In genomic region chr19:1811472-1811894, GRCh38 we compare ENCODE assay signal across 8 cellular contexts. TPM values are rescaled to one million over a fixed set of nuclear protein-coding genes. Genes with fewer than 3 reads are reported as not detected.
DNase-seq lines count a peak whose midpoint lies in the region; FAIRE-seq and TF ChIP-seq lines count a peak whose summit lies in the region.

No MANE protein-coding gene starts in this region.

- POLR2A ChIA-PET in GM10248 (lab: Yijun Ruan, JAX), result no interaction called here

- peak overlapping the region; percentile 12 for H2AFZ ChIP-seq in keratinocyte (ENCODE audit: control insufficient read depth, low read length)

- DNase-seq in H4 (ENCODE audit: low spot score), result peak; percentile 89
- DNase-seq in SK-N-MC (ENCODE audit: low read depth, low spot score), result no peak
- DNase-seq in astrocyte of the cerebellum (ENCODE audit: low read depth), result no peak
- DNase-seq in keratinocyte (ENCODE audit: low read depth, low spot score), result peak; percentile 86
- DNase-seq in stimulated activated CD4-positive, alpha-beta T cell treated with anti-CD3 and anti-CD28 coated beads, Interleukin-4, amount 100 ng/mL, for 48 hours (ENCODE audit: low read depth in 2 of 2), result peak; percentile 41 to 53
- no peak for DNase-seq in GM10248 (ENCODE audit: extremely low spot score)
- no peak for DNase-seq in D341Med (ENCODE audit: low spot score)
- DNase-seq in NCI-H526 treated with DMSO at 0.1 percent for 48 hours (lab: John Stamatoyannopoulos, UW), result no peak

- no peak overlapping the region for H3K9ac ChIP-seq in SK-N-MC (ENCODE audit: insufficient read length)
- peak overlapping the region; percentile 15 for H3K9ac ChIP-seq in keratinocyte (ENCODE audit: control insufficient read depth, extremely low read depth, insufficient read depth, low read length)

- no peak overlapping the region for H3K27ac ChIP-seq in SK-N-MC
- H3K27ac ChIP-seq in keratinocyte (ENCODE audit: control insufficient read depth, insufficient read depth, low read length), result no peak overlapping the region

- H3K9me3 ChIP-seq in SK-N-MC (ENCODE audit: low read depth, low read length) (no peaks in the 10 kb centered on the region), keratinocyte (ENCODE audit: control insufficient read depth, low read depth, low read length) (no peaks in the 10 kb centered on the region)

- H3K4me1 ChIP-seq in keratinocyte (ENCODE audit: control insufficient read depth, extremely low read depth, insufficient read depth, low read length), result peaks cover 14% of the 10 kb centered on the region

- peak overlapping the region; percentile 82 for H3K4me2 ChIP-seq in keratinocyte (ENCODE audit: control insufficient read depth, extremely low read depth, insufficient read depth, low read depth, low read length)

- no peaks in the 10 kb centered on the region for H4K20me1 ChIP-seq in keratinocyte (ENCODE audit: control insufficient read depth, extremely low read depth, insufficient read depth, low read length)

- dilution Hi-C loops in keratinocyte (cut with MboI; ENCODE audit: extremely low pct_ligation_motif_present, low sequenced_read_pairs), result no loop called here

- CTCF ChIA-PET in GM10248 (lab: Yijun Ruan, JAX), result interaction anchor here (1.0 to 1.7 kb wide), 4 partner anchors 14 to 27 kb away, joined by 3 to 6 read pairs (median 4); no protein-coding TSS in a partner anchor

- no peaks in the 10 kb centered on the region for H3K9me1 ChIP-seq in keratinocyte (ENCODE audit: control insufficient read depth, extremely low read depth, insufficient read depth, low read length)

- FAIRE-seq in keratinocyte (lab: Jason Lieb, UNC), result peak; percentile 70

- TF ChIP-seq CTCF in astrocyte of the cerebellum (IDR thresholded peaks at IDR 0.05; ENCODE audit: low read depth, low read length, missing control alignments) (no peak), keratinocyte (optimal IDR thresholded peaks at IDR 0.05 in 1 of 3, IDR thresholded peaks at IDR 0.05 in 1 of 3, conservative IDR thresholded peaks at IDR 0.05 in 1 of 3; ENCODE audit: extremely low read depth in 1 of 3, insufficient read depth in 2 of 3, low read length in 3 of 3) (no peak), GM10248 (IDR thresholded peaks at IDR 0.05; ENCODE audit: control extremely low read depth, extremely low read depth, low read depth, missing control alignments) (no peak)

- in situ Hi-C loops in astrocyte of the cerebellum (cut with HindIII; ENCODE audit: low sequenced_read_pairs), result no loop called here

- H3K27me3 ChIP-seq in keratinocyte (ENCODE audit: control insufficient read depth, extremely low read depth, insufficient read depth, low read length), result no peaks in the 10 kb centered on the region

- H3K79me2 ChIP-seq in keratinocyte (ENCODE audit: control insufficient read depth, insufficient read depth, low read length), result no peaks in the 10 kb centered on the region

- H3K4me3 ChIP-seq in SK-N-MC (peak overlapping the region; percentile 77), astrocyte of the cerebellum (ENCODE audit: low read depth, low read length) (peak overlapping the region; percentile 55), keratinocyte (ENCODE audit: control insufficient read depth in 2 of 3, extremely low read depth in 1 of 3, insufficient read depth in 2 of 3, low read depth in 1 of 3, low read length in 3 of 3) (peak overlapping the region; percentile 27 to 57 (median 46))

- H3K36me3 ChIP-seq in SK-N-MC (ENCODE audit: insufficient read depth, low read length) (peaks cover 4% of the 10 kb centered on the region; the same call in 1 of the 2 replicates), keratinocyte (ENCODE audit: control insufficient read depth in 2 of 2, extremely low read depth in 1 of 2, insufficient read depth in 2 of 2, low read length in 2 of 2) (peaks cover 5 to 9% of the 10 kb centered on the region in 2 experiments)

RNA-seq across cellular contexts. Expression of gene ATP8B3, which starts 0.6 kb away (rescaled TPM):
- total RNA-seq in H4 (2014; rRNA removed; shearing (Covaris generic)), result 3.6 and 7.8 TPM in 2 replicates
- 0.98 to 2.8 TPM (median 1.2 TPM) in 3 replicates for polyA plus RNA-seq in keratinocyte
- polyA plus RNA-seq in keratinocyte (2011; ENCODE audit: low read depth), result 0.44 TPM
- 0.74 and 1.2 TPM in 2 replicates for polyA plus RNA-seq in keratinocyte (2011; cell fraction: cytosol; rRNA removed)
- polyA plus RNA-seq in keratinocyte (2011; cell fraction: nucleus; rRNA removed), result 3.3 and 7.1 TPM in 2 replicates
- 0.56 and 1.5 TPM in 2 replicates for polyA plus RNA-seq in keratinocyte (2012; ENCODE audit: low replicate concordance)
- polyA minus RNA-seq in keratinocyte, result 0.82 to 3.7 TPM (median 1.3 TPM) in 3 replicates
- polyA minus RNA-seq in keratinocyte (2011; cell fraction: cytosol; rRNA and poly(A)+ RNA removed), result 2.5 TPM
- 1.5 and 1.9 TPM in 2 replicates for polyA minus RNA-seq in keratinocyte (2011; cell fraction: nucleus; rRNA and poly(A)+ RNA removed)

RNA-seq across cellular contexts. Expression of gene REXO1, which starts 36.8 kb away (rescaled TPM):
- 2.3 and 4.2 TPM in 2 replicates for total RNA-seq in H4 (2014; rRNA removed; shearing (Covaris generic))
- polyA plus RNA-seq in keratinocyte, result 6.1 to 18.6 TPM (median 9.1 TPM) in 3 replicates
- polyA plus RNA-seq in keratinocyte (2011; ENCODE audit: low read depth), result 15.3 TPM
- polyA plus RNA-seq in keratinocyte (2011; cell fraction: cytosol; rRNA removed), result 8.0 and 14.2 TPM in 2 replicates
- 41.7 and 47.8 TPM in 2 replicates for polyA plus RNA-seq in keratinocyte (2011; cell fraction: nucleus; rRNA removed)
- polyA plus RNA-seq in keratinocyte (2012; ENCODE audit: low replicate concordance), result 19.8 and 25.0 TPM in 2 replicates
- 16.5 to 40.9 TPM (median 17.7 TPM) in 3 replicates for polyA minus RNA-seq in keratinocyte
- 27.4 TPM for polyA minus RNA-seq in keratinocyte (2011; cell fraction: cytosol; rRNA and poly(A)+ RNA removed)
- polyA minus RNA-seq in keratinocyte (2011; cell fraction: nucleus; rRNA and poly(A)+ RNA removed), result 12.9 and 19.1 TPM in 2 replicates

RNA-seq across cellular contexts. Expression of gene KLF16, which starts 51.9 kb away (rescaled TPM):
- 1.8 and 4.6 TPM in 2 replicates for total RNA-seq in H4 (2014; rRNA removed; shearing (Covaris generic))
- polyA plus RNA-seq in keratinocyte, result 4.9 to 14.7 TPM (median 6.0 TPM) in 3 replicates
- polyA plus RNA-seq in keratinocyte (2011; ENCODE audit: low read depth), result 2.6 TPM
- polyA plus RNA-seq in keratinocyte (2011; cell fraction: cytosol; rRNA removed), result 4.7 and 19.3 TPM in 2 replicates
- 7.7 and 17.7 TPM in 2 replicates for polyA plus RNA-seq in keratinocyte (2011; cell fraction: nucleus; rRNA removed)
- polyA plus RNA-seq in keratinocyte (2012; ENCODE audit: low replicate concordance), result 13.9 and 30.6 TPM in 2 replicates
- 1.9 to 11.4 TPM (median 2.2 TPM) in 3 replicates for polyA minus RNA-seq in keratinocyte
- 48.5 TPM for polyA minus RNA-seq in keratinocyte (2011; cell fraction: cytosol; rRNA and poly(A)+ RNA removed)
- polyA minus RNA-seq in keratinocyte (2011; cell fraction: nucleus; rRNA and poly(A)+ RNA removed), result 8.2 and 11.3 TPM in 2 replicates

RNA-seq across cellular contexts. Expression of gene ONECUT3, which starts 58.2 kb away (rescaled TPM):
- total RNA-seq in H4 (2014; rRNA removed; shearing (Covaris generic)), result not detected in 2 replicates
- polyA plus RNA-seq in keratinocyte, result under 0.01 to 0.01 TPM in 2 of 3 replicates, not detected in the other
- 0.40 TPM for polyA plus RNA-seq in keratinocyte (2011; ENCODE audit: low read depth)
- not detected in 2 replicates for polyA plus RNA-seq in keratinocyte (2011; cell fraction: cytosol; rRNA removed)
- 0.03 and 0.04 TPM in 2 replicates for polyA plus RNA-seq in keratinocyte (2011; cell fraction: nucleus; rRNA removed)
- 0.54 TPM in 1 of 2 replicates, not detected in the other for polyA plus RNA-seq in keratinocyte (2012; ENCODE audit: low replicate concordance)
- not detected in 3 replicates for polyA minus RNA-seq in keratinocyte
- not detected for polyA minus RNA-seq in keratinocyte (2011; cell fraction: cytosol; rRNA and poly(A)+ RNA removed)
- not detected in 2 replicates for polyA minus RNA-seq in keratinocyte (2011; cell fraction: nucleus; rRNA and poly(A)+ RNA removed)

Comparison
In these comparisons a context has a peak if more than half of its experiments do, and no peak if none do; other contexts are left out.
1. DNase-seq: peak in H4 (single experiment), keratinocyte (single experiment) and stimulated activated CD4-positive, alpha-beta T cell treated with anti-CD3 and anti-CD28 coated beads, Interleukin-4, amount 100 ng/mL, for 48 hours (2 of 2); none in SK-N-MC (single experiment), astrocyte of the cerebellum (single experiment), GM10248 (single experiment), D341Med (single experiment) and NCI-H526 treated with DMSO at 0.1 percent for 48 hours (single experiment).
2. Peak in every context shown above with its lines, with median percentiles within 50 percentile points of each other: H3K4me3 ChIP-seq.